Comparison of ENCODE assay signal across 27 cellular contexts in genomic region chr6:5076931-5077330, GRCh38. TPM values are rescaled to one million over a fixed set of nuclear protein-coding genes. Genes with fewer than 3 reads are reported as not detected.
"Had no signal": no experiment of that assay in that cellular context is flagged by ENCODE, and none has a peak within 500 bp of the region (broad histone marks: within the 10 kb centered on the region; RNA-seq: fewer than 3 reads in every experiment).

No MANE protein-coding gene starts in this region.

- H3K9me3 Mint-ChIP-seq: effector memory CD8-positive, alpha-beta T cell had no signal

- H3K36me3 Mint-ChIP-seq: mesothelial cell of epicardium had no signal

- ATAC-seq: effector memory CD8-positive, alpha-beta T cell; esophagus mucosa; gastrocnemius medialis; heart right ventricle; left lung; left ventricle myocardium superior; lower lobe of right lung; mucosa of descending colon had no signal

- FAIRE-seq: endometrium, islet of Langerhans, kidney had no signal

- H3K27me3 ChIP-seq: colonic mucosa, esophagus squamous epithelium, gastrocnemius medialis, heart right ventricle, left lung had no signal

- H3K4me1 Mint-ChIP-seq: endodermal cell, mesothelial cell of epicardium had no signal

- H3K36me3 ChIP-seq: colonic mucosa, esophagus squamous epithelium, gastrocnemius medialis, heart right ventricle, left lung, lower lobe of right lung had no signal

- H3K9me3 ChIP-seq: colonic mucosa, esophagus squamous epithelium, gastrocnemius medialis, heart right ventricle, left lung, lower lobe of right lung, mucosa of descending colon had no signal

- H3K27ac Mint-ChIP-seq: dendritic cell treated with granulocyte-macrophage colony-stimulating factor and Interleukin-4, amounts not matched to agents 40 ng/mL and 50 ng/mL, for 4 days; effector memory CD8-positive, alpha-beta T cell; endodermal cell; mesothelial cell of epicardium had no signal

- H3K4me1 ChIP-seq: colonic mucosa, gastrocnemius medialis, heart right ventricle, left lung, lower lobe of right lung had no signal

- H3K27ac ChIP-seq: colonic mucosa, epithelial cell of prostate, esophagus squamous epithelium, gastrocnemius medialis, heart right ventricle, left lung, lower lobe of right lung had no signal

- H3K4me3 ChIP-seq: colonic mucosa, esophagus squamous epithelium, gastrocnemius medialis, heart right ventricle, left lung, lower lobe of right lung, mucosa of descending colon had no signal

- DNase-seq: colonic mucosa; cortex of kidney; effector CD8-positive, alpha-beta T cell; effector memory CD8-positive, alpha-beta T cell; endodermal cell; erythroblast; esophagus squamous epithelium; foreskin fibroblast; foreskin melanocyte; gastrocnemius medialis; glutamatergic neuron; head of caudate nucleus; heart right ventricle; hippocampal formation; kidney; kidney glomerular epithelial cell; left lung; left ventricle myocardium superior; lower lobe of right lung; mesenchymal stem cell; mucosa of descending colon had no signal

- H3K4me3 Mint-ChIP-seq: dendritic cell treated with granulocyte-macrophage colony-stimulating factor and Interleukin-4, amounts not matched to agents 40 ng/mL and 50 ng/mL, for 4 days; effector memory CD8-positive, alpha-beta T cell; endodermal cell; mesothelial cell of epicardium had no signal

RNA-seq across cellular contexts. Expression of gene PPP1R3G, which starts 8.2 kb away (rescaled TPM):
- total RNA-seq: endodermal cell had no signal
